Comparison of ENCODE assay signal across 10 cellular contexts in the genomic region with DNA sequence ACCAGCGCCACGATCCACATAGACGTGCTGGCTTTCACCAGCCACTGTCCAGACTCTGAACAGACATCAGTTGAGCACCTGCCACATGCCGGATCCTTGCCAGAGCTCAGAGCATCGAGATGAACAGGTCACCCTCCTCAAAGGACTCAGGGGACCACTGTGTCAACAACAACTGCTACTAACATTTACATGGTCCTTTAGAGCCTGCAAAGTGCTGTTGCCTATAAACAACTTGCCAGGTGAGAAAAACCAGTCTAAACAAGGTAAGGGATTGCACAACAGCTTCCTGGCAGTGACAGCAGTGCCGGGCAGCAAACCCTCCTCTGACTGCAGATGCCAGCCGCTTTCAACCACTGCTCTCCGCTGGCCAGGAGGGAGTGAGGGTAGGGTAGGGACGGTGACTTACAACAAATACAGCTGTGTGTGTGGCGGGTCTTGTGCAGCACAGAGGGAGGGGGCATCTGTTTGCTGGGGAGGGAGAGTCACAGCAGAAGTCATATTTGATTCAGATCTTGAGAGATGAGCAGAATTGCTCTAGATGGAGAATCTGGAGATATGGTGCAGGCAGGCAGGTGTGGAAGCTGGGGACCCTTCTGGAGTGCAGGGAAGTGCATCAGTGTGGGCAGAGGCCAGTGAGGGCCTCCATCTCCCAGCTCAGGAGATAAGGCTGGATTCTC. TPM values are rescaled to one million over a fixed set of nuclear protein-coding genes. Genes with fewer than 3 reads are reported as not detected.
DNase-seq lines count a peak whose midpoint lies in the region; ATAC-seq and TF ChIP-seq lines count a peak whose summit lies in the region.
"Had no signal": no experiment of that assay in that cellular context is flagged by ENCODE, and none has a peak within 500 bp of the region (broad histone marks: within the 10 kb centered on the region; RNA-seq: fewer than 3 reads in every experiment).

No MANE protein-coding gene starts in this region.

- peaks cover 2% of the 10 kb centered on the region; the same call in 1 of the 2 replicates for H3K27me3 Mint-ChIP-seq in H9 (ENCODE audit: low read depth)
- peaks cover 2 to 3% (median 2%) of the 10 kb centered on the region in 3 donors for H3K27me3 Mint-ChIP-seq in immature natural killer cell (ENCODE audit: low read depth in 3 of 3)

- H4K20me1 ChIP-seq in H9 (ENCODE audit: control insufficient read depth, insufficient read depth, insufficient read length) (no peaks in the 10 kb centered on the region), osteoblast (ENCODE audit: insufficient read depth, low read length) (no peaks in the 10 kb centered on the region)

- H3K9ac ChIP-seq in H9 (ENCODE audit: extremely low read depth, insufficient read length, low read length) = no peak overlapping the region

- H2BK5ac ChIP-seq in H9 (ENCODE audit: insufficient read length, low read length) = no peak overlapping the region

- H3K79me1 ChIP-seq in H9 (ENCODE audit: insufficient read depth, low read depth, low read length, poor library complexity, severe bottlenecking) = no peaks in the 10 kb centered on the region

- H3K4me1 Mint-ChIP-seq in H9 = peaks cover 9 to 24% of the 10 kb centered on the region in 2 experiments
- H3K4me1 Mint-ChIP-seq in immature natural killer cell = no peaks in the 10 kb centered on the region

- H3K4me2 ChIP-seq in H9 (ENCODE audit: insufficient read depth, insufficient read length, low read length) (no peak overlapping the region), osteoblast (ENCODE audit: insufficient read depth, low read length) (no peak overlapping the region)

- H3K9me3 ChIP-seq in H9 (ENCODE audit: control insufficient read depth, low read depth, low read length) (no peaks in the 10 kb centered on the region), osteoblast (ENCODE audit: low read depth, low read length) (no peaks in the 10 kb centered on the region), Peyer's patch (no peaks in the 10 kb centered on the region), tibial artery (no peaks in the 10 kb centered on the region)

- no peak for DNase-seq in H9
- peak; percentile 79 for DNase-seq in NCI-H2196 (lab: John Stamatoyannopoulos, UW; ENCODE audit: unreplicated experiment)
- DNase-seq in epithelial cell of esophagus (ENCODE audit: low read depth) = peak; percentile 93
- peak; percentile 66 for DNase-seq in osteoblast (ENCODE audit: insufficient read length, low spot score, missing footprints)
- DNase-seq in Peyer's patch = no peak
- no peak for DNase-seq in tibial artery
- no peak for DNase-seq in immature natural killer cell
- DNase-seq: naive B cell had no signal

- H3K18ac ChIP-seq in H9 (ENCODE audit: insufficient read length, low read depth, low read length) = no peak overlapping the region

- no peak overlapping the region for H4K5ac ChIP-seq in H9 (ENCODE audit: insufficient read length, low read depth, low read length)

- H3T11ph ChIP-seq in H9 (ENCODE audit: low read length) = no peak overlapping the region

- no peak overlapping the region for H2BK12ac ChIP-seq in H9 (ENCODE audit: insufficient read length, low read depth, low read length)

- H3K23ac ChIP-seq in H9 (ENCODE audit: insufficient read length, low read depth, low read length) = no peak overlapping the region

- H2BK15ac ChIP-seq in H9 (ENCODE audit: low read depth, low read length) = no peak overlapping the region

- H2AFZ ChIP-seq in H9 (ENCODE audit: low read length) (no peak overlapping the region), osteoblast (ENCODE audit: low read length) (no peak overlapping the region)

- WGBS in H9 (ENCODE audit: extremely low coverage, insufficient read length, low lambda C conversion rate) = no CpG with 5 or more reads among the region's 10 CpGs

- H2BK120ac ChIP-seq in H9 (ENCODE audit: low read depth, low read length, poor library complexity, severe bottlenecking) = no peak overlapping the region

- H3K23me2 ChIP-seq in H9 (ENCODE audit: insufficient read length, low read depth, low read length, poor library complexity, severe bottlenecking) = no peaks in the 10 kb centered on the region

- no peak overlapping the region for H3K4me3 Mint-ChIP-seq in H9
- H3K4me3 Mint-ChIP-seq in immature natural killer cell = no peak overlapping the region
- H3K4me3 Mint-ChIP-seq: naive B cell had no signal

- peak overlapping the region in 2 of 3 experiments; percentile 40 to 64; a peak in 2 of 7 replicates for H3K27ac Mint-ChIP-seq in H9
- no peak overlapping the region for H3K27ac Mint-ChIP-seq in immature natural killer cell

- no peak for TF ChIP-seq POLR2A in Peyer's patch (IDR thresholded peaks at IDR 0.05)

- H3K4me3 ChIP-seq in epithelial cell of esophagus (ENCODE audit: low read length) (no peak overlapping the region), osteoblast (ENCODE audit: insufficient read depth, low read length) (no peak overlapping the region), Peyer's patch (no peak overlapping the region), tibial artery (no peak overlapping the region)

- no peaks in the 10 kb centered on the region for H3K4me1 ChIP-seq in H9 (ENCODE audit: insufficient read depth, low read length)
- no peaks in the 10 kb centered on the region for H3K4me1 ChIP-seq in osteoblast (ENCODE audit: insufficient read depth, low read length)
- H3K4me1 ChIP-seq in Peyer's patch = no peaks in the 10 kb centered on the region
- peaks cover 0 to 3% (median 1%) of the 10 kb centered on the region in 4 donors for H3K4me1 ChIP-seq in tibial artery

- H4K8ac ChIP-seq in H9 (replicated peaks; ENCODE audit: insufficient read length, low read depth, low read length) = no peak overlapping the region

- H3K27ac ChIP-seq in H9 (ENCODE audit: insufficient read length, low read depth, low read length) = no peak overlapping the region
- no peak overlapping the region for H3K27ac ChIP-seq in osteoblast (ENCODE audit: low read depth, low read length)
- no peak overlapping the region for H3K27ac ChIP-seq in Peyer's patch
- H3K27ac ChIP-seq in tibial artery = no peak overlapping the region

- H4K91ac ChIP-seq in H9 (ENCODE audit: insufficient read length, low read depth, low read length) = no peak overlapping the region

- intact Hi-C loops in tibial artery (cut with DNase I; ENCODE audit: low total_unique reads) = no loop called here

- no peak overlapping the region for H2BK20ac ChIP-seq in H9 (ENCODE audit: low read depth, low read length, poor library complexity, severe bottlenecking)

- no peak overlapping the region for H3K4ac ChIP-seq in H9 (ENCODE audit: low read depth, low read length)

- no peaks in the 10 kb centered on the region for H3K27me3 ChIP-seq in H9 (ENCODE audit: insufficient read depth, low read length)
- peaks cover 12% of the 10 kb centered on the region for H3K27me3 ChIP-seq in osteoblast (ENCODE audit: insufficient read depth, low read length)
- H3K27me3 ChIP-seq in Peyer's patch = no peaks in the 10 kb centered on the region
- H3K27me3 ChIP-seq in tibial artery = no peaks in the 10 kb centered on the region

- no peaks in the 10 kb centered on the region for H3K79me2 ChIP-seq in H9 (ENCODE audit: insufficient read depth, low read length)
- no peaks in the 10 kb centered on the region for H3K79me2 ChIP-seq in osteoblast (ENCODE audit: insufficient read depth, low read length)

- no peaks in the 10 kb centered on the region; a peak in 1 of 5 replicates for H3K9me3 Mint-ChIP-seq in H9
- H3K9me3 Mint-ChIP-seq in immature natural killer cell = peaks cover 0 to 2% (median 0%) of the 10 kb centered on the region in 6 donors

- H3K36me3 Mint-ChIP-seq in H9 (ENCODE audit: insufficient read depth in 1 of 3, low read depth in 3 of 3) = no peaks in the 10 kb centered on the region; a peak in 2 of 7 replicates
- peaks cover 5 to 11% (median 5%) of the 10 kb centered on the region in 3 donors for H3K36me3 Mint-ChIP-seq in immature natural killer cell
- H3K36me3 Mint-ChIP-seq: naive B cell had no signal

- peaks cover 11% of the 10 kb centered on the region for H3K36me3 ChIP-seq in osteoblast (ENCODE audit: insufficient read depth, low read length)
- H3K36me3 ChIP-seq in Peyer's patch = peaks cover 0 to 18% (median 0%) of the 10 kb centered on the region in 3 donors
- H3K36me3 ChIP-seq in tibial artery = peaks cover 11 to 23% (median 22%) of the 10 kb centered on the region in 3 donors

- H3K14ac ChIP-seq in H9 (ENCODE audit: insufficient read depth, low read length) = no peak overlapping the region

- no peak overlapping the region for H2AK5ac ChIP-seq in H9 (ENCODE audit: insufficient read length, low read length)

- no peak for TF ChIP-seq CTCF in H9 (conservative IDR thresholded peaks at IDR 0.05)
- peak; percentile 2 for TF ChIP-seq CTCF in epithelial cell of esophagus (IDR thresholded peaks at IDR 0.05; ENCODE audit: insufficient read depth, low read depth, low read length, missing control alignments)
- TF ChIP-seq CTCF in osteoblast (IDR thresholded peaks at IDR 0.05; ENCODE audit: extremely low read depth, low read depth, low read length) = no peak
- no peak for TF ChIP-seq CTCF in Peyer's patch (IDR thresholded peaks at IDR 0.05)
- no peak for TF ChIP-seq CTCF in tibial artery (IDR thresholded peaks at IDR 0.05)

- ATAC-seq in GM21515 (IDR thresholded peaks at IDR 0.05; ENCODE audit: unreplicated experiment) = no peak
- ATAC-seq: activated CD4-positive, CD25-positive, alpha-beta regulatory T cell treated with anti-CD3 and anti-CD28 coated beads, Interleukin-2, amount 50 U/mL, for 24 hours had no signal

- no peak overlapping the region for H3K56ac ChIP-seq in H9 (ENCODE audit: insufficient read length, low read depth, low read length)

RNA-seq across cellular contexts. Expression of a gene that starts 32.8 kb away (rescaled TPM):
- total RNA-seq in H9 (2021) (109 and 114 TPM in 2 replicates), osteoblast (63.4 and 77.8 TPM in 2 replicates), Peyer's patch (10 to 100 TPM; 34.7 to 46.9 (median 41.5) TPM)
- polyA plus RNA-seq in immature natural killer cell = 10 to 100 TPM; 61.2 to 70.2 (median 61.8) TPM

Comparison
In these comparisons a context has a peak if more than half of its experiments do, and no peak if none do; other contexts are left out.
1. DNase-seq: peak in NCI-H2196 (single experiment), epithelial cell of esophagus (single experiment) and osteoblast (single experiment); none in H9 (single experiment), Peyer's patch (0 of 3), tibial artery (0 of 2) and immature natural killer cell (0 of 3).
2. H3K27ac Mint-ChIP-seq: peak in H9 (2 of 3); none in immature natural killer cell (0 of 6).